ENCODE assay signal across 8 cellular contexts in genomic region chr15:77070180-77070499, GRCh38. TPM values are rescaled to one million over a fixed set of nuclear protein-coding genes. Genes with fewer than 3 reads are reported as not detected.
A peak's percentile ranks its signal among the peaks of the same experiment; 100 is the strongest.
DNase-seq lines count a peak whose midpoint lies in the region; ATAC-seq and TF ChIP-seq lines count a peak whose summit lies in the region.

No MANE protein-coding gene starts in this region.

- no peaks in the 10 kb centered on the region for H3K27me3 ChIP-seq in CD4-positive, CD25-positive, alpha-beta regulatory T cell (ENCODE audit: control insufficient read depth, insufficient read depth, low read length)
- no peaks in the 10 kb centered on the region for H3K27me3 ChIP-seq in MM.1S (replicated peaks; ENCODE audit: insufficient read depth, low read length)
- H3K27me3 ChIP-seq in neuron (ENCODE audit: insufficient read depth, low read length): no peaks in the 10 kb centered on the region

- H3K27me3 Mint-ChIP-seq in CD4-positive, CD25-positive, alpha-beta regulatory T cell: peaks cover 15% of the 10 kb centered on the region
- peaks cover 0 to 9% of the 10 kb centered on the region in 2 donors for H3K27me3 Mint-ChIP-seq in effector memory CD8-positive, alpha-beta T cell

- no peaks in the 10 kb centered on the region for H3K9me3 ChIP-seq in CD4-positive, CD25-positive, alpha-beta regulatory T cell (ENCODE audit: control insufficient read depth in 2 of 2, low read length in 2 of 2)
- H3K9me3 ChIP-seq in MM.1S (replicated peaks; ENCODE audit: insufficient read depth, low read length) (no peaks in the 10 kb centered on the region), neuron (ENCODE audit: low read length) (no peaks in the 10 kb centered on the region)

- peak in 1 of 3 donors; percentile 32 for DNase-seq in CD4-positive, CD25-positive, alpha-beta regulatory T cell
- DNase-seq in MM.1S (no peak), germinal center (ENCODE audit: low spot score) (no peak), middle frontal gyrus (ENCODE audit: extremely low spot score, low spot score) (no peak), mesenteric fat pad (ENCODE audit: low spot score) (no peak), NCI-H345 treated with DMSO at 0.1 percent for 48 hours (lab: John Stamatoyannopoulos, UW; ENCODE audit: unreplicated experiment) (no peak)
- peak in 1 of 3 experiments; percentile 28 for DNase-seq in effector memory CD8-positive, alpha-beta T cell

- H3K4me1 ChIP-seq in CD4-positive, CD25-positive, alpha-beta regulatory T cell (ENCODE audit: control insufficient read depth, insufficient read depth, low read length, poor library complexity, severe bottlenecking): peaks cover 14% of the 10 kb centered on the region
- H3K4me1 ChIP-seq in MM.1S (ENCODE audit: low read length) (peaks cover 14% of the 10 kb centered on the region), neuron (ENCODE audit: insufficient read depth, low read length) (peaks cover 9% of the 10 kb centered on the region)

- peak overlapping the region; percentile 77 to 94 (median 86) for H3K4me3 Mint-ChIP-seq in CD4-positive, CD25-positive, alpha-beta regulatory T cell
- H3K4me3 Mint-ChIP-seq in effector memory CD8-positive, alpha-beta T cell: peak overlapping the region; percentile 76 to 77

- no peak overlapping the region for H3K27ac ChIP-seq in CD4-positive, CD25-positive, alpha-beta regulatory T cell (ENCODE audit: insufficient read depth, low read length, poor library complexity, severe bottlenecking)
- peak overlapping the region; percentile 34; the same call in 1 of the 2 replicates for H3K27ac ChIP-seq in MM.1S (ENCODE audit: low read length)

- no peaks in the 10 kb centered on the region for H4K20me1 ChIP-seq in MM.1S (ENCODE audit: insufficient read depth, low read length)

- H3K9ac ChIP-seq in MM.1S (ENCODE audit: low read length): peak overlapping the region; percentile 69

- H3K27ac Mint-ChIP-seq in CD4-positive, CD25-positive, alpha-beta regulatory T cell: peak overlapping the region; percentile 7 to 92 (median 9)
- H3K27ac Mint-ChIP-seq in effector memory CD8-positive, alpha-beta T cell: peak overlapping the region; percentile 72 to 85

- peaks cover 51% of the 10 kb centered on the region for H3K79me2 ChIP-seq in MM.1S (ENCODE audit: low read length)

- no peak for ATAC-seq in CD4-positive, CD25-positive, alpha-beta regulatory T cell (ENCODE audit: low read depth in 2 of 2)
- ATAC-seq in effector memory CD8-positive, alpha-beta T cell (replicated peaks): no peak

- H3K36me3 Mint-ChIP-seq in CD4-positive, CD25-positive, alpha-beta regulatory T cell: no peaks in the 10 kb centered on the region
- H3K36me3 Mint-ChIP-seq in effector memory CD8-positive, alpha-beta T cell (ENCODE audit: insufficient read depth): peaks cover 8% of the 10 kb centered on the region

- H2AFZ ChIP-seq in MM.1S (ENCODE audit: low read length) (peak overlapping the region; percentile 39), neuron (ENCODE audit: low read depth, low read length) (no peak overlapping the region)

- peak overlapping the region; percentile 96 for H3K4me2 ChIP-seq in MM.1S (ENCODE audit: low read depth, low read length)

- peak overlapping the region; percentile 66 for H3K4me3 ChIP-seq in CD4-positive, CD25-positive, alpha-beta regulatory T cell (ENCODE audit: low read depth, low read length)
- H3K4me3 ChIP-seq in MM.1S (ENCODE audit: low read length) (peak overlapping the region; percentile 73), neuron (ENCODE audit: low read length) (peak overlapping the region; percentile 98)

- no peaks in the 10 kb centered on the region for H3F3A ChIP-seq in MM.1S (ENCODE audit: insufficient read depth, low read length)

- H3K9me2 ChIP-seq in MM.1S (replicated peaks; ENCODE audit: insufficient read depth, low read length): no peaks in the 10 kb centered on the region

- H3K9me3 Mint-ChIP-seq in CD4-positive, CD25-positive, alpha-beta regulatory T cell: peaks cover 0 to 2% (median 0%) of the 10 kb centered on the region in 7 donors
- no peaks in the 10 kb centered on the region for H3K9me3 Mint-ChIP-seq in effector memory CD8-positive, alpha-beta T cell

- peaks cover 0 to 21% (median 18%) of the 10 kb centered on the region in 4 donors for H3K4me1 Mint-ChIP-seq in CD4-positive, CD25-positive, alpha-beta regulatory T cell
- peaks cover 12 to 15% of the 10 kb centered on the region in 2 donors for H3K4me1 Mint-ChIP-seq in effector memory CD8-positive, alpha-beta T cell (ENCODE audit: low read depth in 2 of 2)

- no peak for TF ChIP-seq CTCF in MM.1S (IDR thresholded peaks at IDR 0.05; ENCODE audit: low read length)

- no peaks in the 10 kb centered on the region for H3K36me3 ChIP-seq in CD4-positive, CD25-positive, alpha-beta regulatory T cell (ENCODE audit: control insufficient read depth, insufficient read depth, low read length)
- H3K36me3 ChIP-seq in MM.1S (replicated peaks; ENCODE audit: insufficient read depth, low read length) (no peaks in the 10 kb centered on the region), neuron (ENCODE audit: insufficient read depth, low read length) (no peaks in the 10 kb centered on the region)

RNA-seq across cellular contexts. Expression of gene TSPAN3, which starts 0.8 kb away (rescaled TPM):
- 5.4 TPM for total RNA-seq in CD4-positive, CD25-positive, alpha-beta regulatory T cell
- 10 to 100 TPM; 19.2 to 31.0 (median 27.2) TPM for polyA plus RNA-seq in CD4-positive, CD25-positive, alpha-beta regulatory T cell
- total RNA-seq in mesenteric fat pad: 558 TPM

Comparison
In these comparisons a context has a peak if more than half of its experiments do, and no peak if none do; other contexts are left out.
1. RNA of gene TSPAN3, which starts 0.8 kb away (total RNA-seq): 558 TPM in mesenteric fat pad (single experiment); 5.4 TPM in CD4-positive, CD25-positive, alpha-beta regulatory T cell (single experiment); every median in the first group is over 10 times any median in the second.
2. Peak in every context shown above with its lines, with median percentiles within 50 percentile points of each other: H3K4me3 ChIP-seq.